Comparison of ENCODE assay signal across 1 cellular context in the genomic region with DNA sequence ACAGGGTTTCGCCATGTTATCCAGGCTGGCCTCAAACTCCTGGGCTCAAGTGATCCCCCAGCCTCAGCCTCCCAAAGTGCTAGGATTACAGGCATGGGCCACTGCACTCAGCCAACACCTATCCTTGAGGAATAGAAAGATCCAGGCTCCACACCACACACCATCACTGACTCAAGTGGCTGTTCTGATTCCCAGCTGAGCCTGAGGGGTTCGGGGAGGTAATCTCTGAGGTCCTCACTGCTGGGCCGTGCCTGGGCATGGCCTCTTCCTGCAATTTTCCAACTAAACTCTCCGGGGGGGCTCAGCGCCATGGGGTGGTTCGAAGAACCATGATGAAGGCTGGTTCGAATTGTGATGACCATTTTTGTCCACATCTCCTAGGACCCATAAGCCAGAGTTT.
TF ChIP-seq lines count a peak whose summit lies in the region.

No MANE protein-coding gene starts in this region.

TF ChIP-seq in H1, 55 proteins besides CTCF, POLR2A, EP300 and RAD21:
- TF ChIP-seq GABPA (IDR thresholded peaks at IDR 0.05; ENCODE audit: borderline replicate concordance, insufficient read depth, low read length) (no peak), SP1 (IDR thresholded peaks at IDR 0.05; ENCODE audit: low read depth, low read length) (no peak), SP2 (IDR thresholded peaks at IDR 0.05; ENCODE audit: low read length) (no peak)
